18 cellular contexts compared by ENCODE assay signal in genomic region chr6:46290435-46290834, GRCh38.
"Had no signal": no experiment of that assay in that cellular context is flagged by ENCODE, and none has a peak within 500 bp of the region (broad histone marks: within the 10 kb centered on the region; RNA-seq: fewer than 3 reads in every experiment).

No MANE protein-coding gene starts in this region.

- H3K36me3 ChIP-seq: lower lobe of right lung, thoracic aorta, upper lobe of right lung had no signal

- H3K4me3 Mint-ChIP-seq: activated CD4-positive, alpha-beta T cell treated with anti-CD3 and anti-CD28 coated beads, Interleukin-2, amount 10 ng/mL, durations not matched to agents 24 days and 14 days; activated CD8-positive, alpha-beta T cell treated with anti-CD3 and anti-CD28 coated beads for 36 hours; activated naive CD4-positive, alpha-beta T cell treated with anti-CD3 and anti-CD28 coated beads, Interleukin-2, amount 10 ng/mL, durations not matched to agents 7 days and 5 days; activated naive CD8-positive, alpha-beta T cell treated with anti-CD3 and anti-CD28 coated beads, Interleukin-2, amount 50 U/mL, for 24 hours; activated T-cell treated with anti-CD3 and anti-CD28 coated beads, Interleukin-2, amount 50 U/mL, for 24 hours; stimulated activated naive B cell treated with anti-CD40 and anti-IgM and Interleukin-4, amounts not matched to agents 10 μg/mL and 1 μg/mL and 100 μg/mL, for 72 hours had no signal

- H3K27ac Mint-ChIP-seq: activated CD4-positive, alpha-beta T cell treated with anti-CD3 and anti-CD28 coated beads, Interleukin-2, amount 10 ng/mL, durations not matched to agents 24 days and 14 days; activated CD8-positive, alpha-beta T cell treated with anti-CD3 and anti-CD28 coated beads for 36 hours; activated naive CD4-positive, alpha-beta T cell treated with anti-CD3 and anti-CD28 coated beads, Interleukin-2, amount 10 ng/mL, durations not matched to agents 7 days and 5 days; activated naive CD8-positive, alpha-beta T cell treated with anti-CD3 and anti-CD28 coated beads, Interleukin-2, amount 50 U/mL, for 24 hours; activated T-cell treated with anti-CD3 and anti-CD28 coated beads, Interleukin-2, amount 50 U/mL, for 24 hours; stimulated activated naive B cell treated with anti-CD40 and anti-IgM and Interleukin-4, amounts not matched to agents 10 μg/mL and 1 μg/mL and 100 μg/mL, for 72 hours had no signal

- DNase-seq: activated CD4-positive, alpha-beta T cell treated with anti-CD3 and anti-CD28 coated beads, Interleukin-2, amount 10 ng/mL, durations not matched to agents 24 days and 14 days; activated CD8-positive, alpha-beta T cell treated with anti-CD3 and anti-CD28 coated beads for 36 hours; activated effector memory CD4-positive, alpha-beta T cell treated with Interleukin-2 at 50 U/mL for 16 hours; activated naive CD4-positive, alpha-beta T cell treated with anti-CD3 and anti-CD28 coated beads, Interleukin-2, amount 10 ng/mL, durations not matched to agents 7 days and 5 days; activated naive CD8-positive, alpha-beta T cell treated with anti-CD3 and anti-CD28 coated beads, Interleukin-2, amount 50 U/mL, for 24 hours; activated T-cell treated with anti-CD3 and anti-CD28 coated beads, Interleukin-2, amount 50 U/mL, for 24 hours; aorta; glutamatergic neuron; kidney glomerular epithelial cell; lower lobe of right lung; occipital lobe; posterior cingulate gyrus; retina; stimulated activated naive B cell treated with anti-CD40 and anti-IgM and Interleukin-4, amounts not matched to agents 10 μg/mL and 1 μg/mL and 100 μg/mL, for 72 hours; upper lobe of right lung had no signal

- H3K4me1 ChIP-seq: lower lobe of right lung, upper lobe of right lung had no signal

- H3K36me3 Mint-ChIP-seq: activated naive CD4-positive, alpha-beta T cell treated with anti-CD3 and anti-CD28 coated beads, Interleukin-2, amount 10 ng/mL, durations not matched to agents 7 days and 5 days had no signal

- H3K27ac ChIP-seq: coronary artery, lower lobe of right lung, thoracic aorta, upper lobe of right lung had no signal

- H3K4me1 Mint-ChIP-seq: activated naive CD4-positive, alpha-beta T cell treated with anti-CD3 and anti-CD28 coated beads, Interleukin-2, amount 10 ng/mL, durations not matched to agents 7 days and 5 days; activated naive CD8-positive, alpha-beta T cell treated with anti-CD3 and anti-CD28 coated beads, Interleukin-2, amount 50 U/mL, for 24 hours had no signal

- H3K27me3 ChIP-seq: upper lobe of right lung had no signal

- H3K9me3 Mint-ChIP-seq: activated CD4-positive, alpha-beta T cell treated with anti-CD3 and anti-CD28 coated beads, Interleukin-2, amount 10 ng/mL, durations not matched to agents 24 days and 14 days; activated CD8-positive, alpha-beta T cell treated with anti-CD3 and anti-CD28 coated beads for 36 hours; activated naive CD4-positive, alpha-beta T cell treated with anti-CD3 and anti-CD28 coated beads, Interleukin-2, amount 10 ng/mL, durations not matched to agents 7 days and 5 days; activated naive CD8-positive, alpha-beta T cell treated with anti-CD3 and anti-CD28 coated beads, Interleukin-2, amount 50 U/mL, for 24 hours; activated T-cell treated with anti-CD3 and anti-CD28 coated beads, Interleukin-2, amount 50 U/mL, for 24 hours; stimulated activated naive B cell treated with anti-CD40 and anti-IgM and Interleukin-4, amounts not matched to agents 10 μg/mL and 1 μg/mL and 100 μg/mL, for 72 hours had no signal

- ATAC-seq: activated CD8-positive, alpha-beta T cell treated with anti-CD3 and anti-CD28 coated beads for 36 hours; activated naive CD8-positive, alpha-beta T cell treated with anti-CD3 and anti-CD28 coated beads, Interleukin-2, amount 50 U/mL, for 24 hours; esophagus mucosa; lower lobe of right lung; upper lobe of right lung had no signal

- H3K9me3 ChIP-seq: lower lobe of right lung, thoracic aorta, upper lobe of right lung had no signal

- H3K4me3 ChIP-seq: coronary artery, lower lobe of right lung, thoracic aorta, upper lobe of right lung had no signal
